Comparison of ENCODE assay signal across 24 cellular contexts in the genomic region with DNA sequence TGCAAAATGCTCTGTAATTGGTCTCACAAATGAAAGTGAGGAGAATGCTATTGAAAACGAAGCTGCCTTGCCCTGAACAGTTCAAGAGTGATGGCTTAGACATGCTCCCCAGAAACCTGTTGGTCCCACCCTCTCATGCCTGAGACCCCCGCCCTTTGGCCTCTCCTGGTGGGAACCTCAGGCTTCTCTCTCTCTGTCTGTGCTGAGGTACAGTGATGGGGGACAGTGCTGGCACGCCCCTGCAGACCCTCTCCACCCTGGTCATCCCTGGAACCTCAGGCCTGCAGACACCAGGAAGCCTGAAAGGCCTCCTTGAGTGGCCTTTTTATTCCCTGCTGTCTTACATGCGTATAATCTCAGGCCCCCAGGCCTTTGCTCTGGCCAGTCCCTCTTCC.
"Had no signal": no experiment of that assay in that cellular context is flagged by ENCODE, and none has a peak within 500 bp of the region (broad histone marks: within the 10 kb centered on the region; RNA-seq: fewer than 3 reads in every experiment).

No MANE protein-coding gene starts in this region.

- ATAC-seq: left colon; lower lobe of right lung; naive thymus-derived CD8-positive, alpha-beta T cell; pancreas; right cardiac atrium; sciatic nerve; stimulated activated effector memory CD8-positive, alpha-beta T cell treated with anti-CD3 and anti-CD28 coated beads, Interleukin-12 subunit alpha, Interleukin-12 subunit beta, amount 100 ng/mL, for 72 hours; upper lobe of right lung had no signal

- H3K4me3 ChIP-seq: left lung, lower lobe of right lung, pancreas, prostate gland, skin epidermis, suprapubic skin, thoracic aorta, tibial artery, upper lobe of right lung had no signal

- H3K27ac ChIP-seq: left lung, lower lobe of right lung, pancreas, prostate gland, skin epidermis, suprapubic skin, thoracic aorta, tibial artery, upper lobe of right lung had no signal

- H3K27me3 ChIP-seq: pancreas, suprapubic skin, tibial artery, upper lobe of right lung had no signal

- H3K36me3 ChIP-seq: left lung, lower lobe of right lung, pancreas, prostate gland, suprapubic skin, thoracic aorta, tibial artery, upper lobe of right lung had no signal

- H3K9me3 ChIP-seq: left lung, lower lobe of right lung, pancreas, prostate gland, suprapubic skin, thoracic aorta, tibial artery, upper lobe of right lung had no signal

- H3K4me1 ChIP-seq: pancreas, prostate gland had no signal

- DNase-seq: hippocampal formation; kidney; left colon; left lung; lower lobe of right lung; mammary epithelial cell; mesenchymal stem cell; naive thymus-derived CD8-positive, alpha-beta T cell; nucleus accumbens; pancreas; posterior cingulate gyrus; retina; right cardiac atrium; stimulated activated CD4-positive, alpha-beta T cell treated with anti-CD3 and anti-CD28 coated beads, Interleukin-4, amount 100 ng/mL, for 24 hours; stimulated activated naive CD4-positive, alpha-beta T cell; tibial artery; trophoblast cell; upper lobe of right lung had no signal
